In the genomic region with DNA sequence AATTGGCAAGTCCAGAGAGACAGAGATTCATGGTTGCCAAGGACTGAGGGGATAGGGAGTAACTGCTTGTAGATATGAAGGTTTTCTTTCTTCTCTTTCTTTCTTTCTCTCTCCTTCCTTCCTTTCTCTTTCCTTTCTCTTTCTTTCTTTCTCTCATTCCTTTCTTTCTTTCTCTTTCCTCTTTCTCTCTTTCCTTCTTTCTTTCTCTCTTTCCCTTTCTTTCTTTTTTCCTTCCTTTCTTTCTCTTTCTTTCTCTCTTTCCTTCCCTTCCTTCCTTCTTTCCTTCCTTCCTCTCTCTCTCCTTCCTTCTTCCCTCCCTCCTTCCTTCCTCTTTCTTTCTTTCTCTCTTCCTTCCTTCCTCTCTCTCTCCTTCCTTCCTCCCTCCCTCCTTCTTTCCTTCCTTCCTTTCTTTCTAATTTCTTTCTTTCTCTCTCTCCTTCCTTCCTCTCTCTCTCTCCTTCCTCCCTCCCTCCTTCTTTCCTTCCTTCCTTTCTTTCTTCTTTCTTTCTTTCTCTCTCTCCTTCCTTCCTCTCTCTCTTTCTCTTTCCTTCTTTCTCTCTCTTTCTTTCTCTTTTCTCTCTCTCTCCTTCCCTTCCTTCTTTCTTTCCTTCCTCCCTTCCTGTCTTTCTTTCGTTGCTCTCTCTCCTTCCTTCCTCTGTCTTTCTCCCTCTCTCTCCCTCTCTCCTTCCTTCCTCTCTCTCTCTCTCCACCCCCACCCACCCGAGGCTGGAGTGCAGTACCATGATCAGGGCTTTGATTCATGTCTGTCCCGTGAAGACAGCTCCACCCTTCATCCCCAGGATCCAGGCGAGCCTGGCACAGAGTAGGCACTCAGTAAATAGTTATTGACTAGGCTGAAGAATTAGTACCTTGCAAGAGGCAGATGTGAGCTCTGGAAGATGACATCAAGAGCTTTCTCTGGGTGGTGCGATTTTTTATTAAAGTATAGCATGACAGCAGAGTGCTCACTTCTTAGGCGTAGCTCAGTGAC, we compare ENCODE assay signal across 15 cellular contexts. TPM values are rescaled to one million over a fixed set of nuclear protein-coding genes. Genes with fewer than 3 reads are reported as not detected.
"Had no signal": no experiment of that assay in that cellular context is flagged by ENCODE, and none has a peak within 500 bp of the region (broad histone marks: within the 10 kb centered on the region; RNA-seq: fewer than 3 reads in every experiment).

No MANE protein-coding gene starts in this region.

- FAIRE-seq: colon, urothelium cell line had no signal

- H3K27ac Mint-ChIP-seq: activated CD4-positive, alpha-beta T cell treated with anti-CD3 and anti-CD28 coated beads for 36 hours had no signal

- H3K36me3 ChIP-seq: adrenal gland, esophagus squamous epithelium, thyroid gland had no signal

- H3K4me3 ChIP-seq: adrenal gland, esophagus squamous epithelium, thyroid gland had no signal

- H3K9me3 Mint-ChIP-seq: neural crest cell had no signal

- H3K27ac ChIP-seq: adrenal gland, esophagus squamous epithelium, thyroid gland, VCaP had no signal

- ATAC-seq: activated CD4-positive, alpha-beta T cell treated with anti-CD3 and anti-CD28 coated beads for 36 hours; left lobe of liver had no signal

- H3K27me3 ChIP-seq: adrenal gland, esophagus squamous epithelium, thyroid gland had no signal

- H3K4me3 Mint-ChIP-seq: activated CD4-positive, alpha-beta T cell treated with anti-CD3 and anti-CD28 coated beads for 36 hours; neural crest cell had no signal

- H3K9me3 ChIP-seq: adrenal gland, esophagus squamous epithelium, thyroid gland had no signal

- H3K4me1 Mint-ChIP-seq: activated CD4-positive, alpha-beta T cell treated with anti-CD3 and anti-CD28 coated beads for 36 hours had no signal

- DNase-seq: activated CD4-positive, alpha-beta T cell treated with anti-CD3 and anti-CD28 coated beads for 36 hours; activated naive CD4-positive, alpha-beta T cell treated with Interleukin-2 at 50 U/mL for 16 hours; adrenal gland; esophagus squamous epithelium; foreskin fibroblast; mesendoderm; T-helper 1 cell; thyroid gland had no signal

RNA-seq across cellular contexts. Expression of a gene that starts 24.3 kb away (rescaled TPM):
- total RNA-seq: activated CD4-positive, alpha-beta T cell treated with anti-CD3 and anti-CD28 coated beads for 36 hours; adrenal gland; cardiac septum; esophagus squamous epithelium; left lobe of liver; neural crest cell; skeletal muscle tissue had no signal
